Comparison of ENCODE assay signal across 8 cellular contexts in the genomic region with DNA sequence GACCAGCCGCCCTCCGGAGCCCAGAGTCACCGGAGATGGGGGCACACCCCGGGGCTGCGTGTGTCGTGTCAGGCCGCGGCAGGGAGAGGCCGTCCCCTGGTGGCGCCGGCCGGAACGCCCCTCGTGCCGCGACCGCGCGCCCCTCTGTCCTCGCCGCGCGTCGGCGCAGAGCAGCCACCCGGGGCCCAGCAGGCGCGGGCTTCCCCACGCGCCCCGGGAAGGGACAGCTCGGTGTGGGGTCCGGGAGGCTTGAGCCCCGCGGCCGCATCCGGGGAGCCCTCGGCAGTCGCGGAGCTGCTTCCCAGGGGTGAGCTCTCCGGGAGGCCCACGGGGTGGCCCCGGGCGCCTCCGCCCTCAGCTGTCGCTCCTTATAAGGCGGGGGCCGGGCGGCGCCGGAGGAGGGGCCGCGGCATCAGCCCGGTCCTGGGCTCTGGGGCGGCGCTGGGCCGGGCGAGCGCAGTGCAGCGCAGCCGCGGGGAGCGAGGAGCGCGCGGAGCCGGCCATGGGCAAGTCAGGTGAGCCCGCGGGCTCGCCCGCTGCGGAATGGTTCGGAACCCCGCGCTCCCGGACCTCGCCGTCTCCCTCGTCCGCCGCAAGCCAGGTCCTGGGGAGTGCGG. TPM values are rescaled to one million over a fixed set of nuclear protein-coding genes. Genes with fewer than 3 reads are reported as not detected.
DNase-seq lines count a peak whose midpoint lies in the region; ATAC-seq and TF ChIP-seq lines count a peak whose summit lies in the region.

A gene with protein sequence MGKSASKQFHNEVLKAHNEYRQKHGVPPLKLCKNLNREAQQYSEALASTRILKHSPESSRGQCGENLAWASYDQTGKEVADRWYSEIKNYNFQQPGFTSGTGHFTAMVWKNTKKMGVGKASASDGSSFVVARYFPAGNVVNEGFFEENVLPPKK (plus strand): TSS at position 457 of the 617 bp plus-strand sequence. CDS start 46 bp downstream, at position 503.

- peak within 1 kb of the TSS; percentile 93 for H3K4me3 ChIP-seq in coronary artery

- TF ChIP-seq CTCF in coronary artery (IDR thresholded peaks at IDR 0.05), result peak; percentile 14

- DNase-seq in NCI-H2029 (lab: John Stamatoyannopoulos, UW), result peak; percentile 32
- no peak for DNase-seq in NCI-H2029 treated with DMSO at 0.1 percent for 48 hours (lab: John Stamatoyannopoulos, UW)
- DNase-seq in NCI-H1105 (lab: John Stamatoyannopoulos, UW), result peak; percentile 54
- DNase-seq in activated CD4-positive, alpha-beta T cell treated with anti-CD3 and anti-CD28 coated beads for 4 hours, result peak; percentile 71 to 75
- peak; percentile 84 for DNase-seq in coronary artery (ENCODE audit: low spot score)
- DNase-seq in left lobe of liver (ENCODE audit: low spot score), result peak; percentile 67
- peak; percentile 75 for DNase-seq in stimulated activated CD4-positive, alpha-beta T cell treated with anti-CD3 and anti-CD28 coated beads, Interleukin-1b, Interleukin-23, amount 100 ng/mL, for 48 hours

- peak; percentile 96 for ATAC-seq in HG02610 (IDR thresholded peaks at IDR 0.05; ENCODE audit: unreplicated experiment)
- peak; percentile 92 for ATAC-seq in left lobe of liver

- peak within 1 kb of the TSS; percentile 66 to 79 for H3K27ac ChIP-seq in coronary artery

RNA-seq across cellular contexts. Expression of the gene that starts here (rescaled TPM):
- 1.5 TPM for total RNA-seq in left lobe of liver
